19 cellular contexts compared by ENCODE assay signal in genomic region chr21:16870116-16870515, GRCh38.
DNase-seq lines count a peak whose midpoint lies in the region; ATAC-seq and TF ChIP-seq lines count a peak whose summit lies in the region.
"Had no signal": no experiment of that assay in that cellular context is flagged by ENCODE, and none has a peak within 500 bp of the region (broad histone marks: within the 10 kb centered on the region; RNA-seq: fewer than 3 reads in every experiment).

No MANE protein-coding gene starts in this region.

- H3K4me3 ChIP-seq in breast epithelium: no peak overlapping the region
- no peak overlapping the region for H3K4me3 ChIP-seq in epithelial cell of esophagus (ENCODE audit: low read length)
- H3K4me3 ChIP-seq in body of pancreas: no peak overlapping the region
- no peak overlapping the region for H3K4me3 ChIP-seq in CD8-positive, alpha-beta T cell (ENCODE audit: low read depth, low read length)
- H3K4me3 ChIP-seq: ascending aorta, tibial artery had no signal

- H3K9me3 Mint-ChIP-seq in MCF 10A (ENCODE audit: unreplicated experiment): no peaks in the 10 kb centered on the region
- H3K9me3 Mint-ChIP-seq in CD8-positive, alpha-beta T cell: peaks cover 19% of the 10 kb centered on the region

- peaks cover 11% of the 10 kb centered on the region for H3K4me1 Mint-ChIP-seq in MCF 10A (ENCODE audit: insufficient read depth, unreplicated experiment)
- no peaks in the 10 kb centered on the region for H3K4me1 Mint-ChIP-seq in CD8-positive, alpha-beta T cell (ENCODE audit: low read depth)
- H3K4me1 Mint-ChIP-seq: CD4-positive, CD25-positive, alpha-beta regulatory T cell; IgD-negative memory B cell had no signal

- H3K27ac Mint-ChIP-seq in MCF 10A (ENCODE audit: low read depth, unreplicated experiment): no peak overlapping the region
- H3K27ac Mint-ChIP-seq in CD8-positive, alpha-beta T cell: no peak overlapping the region
- H3K27ac Mint-ChIP-seq: CD4-positive, CD25-positive, alpha-beta regulatory T cell; IgD-negative memory B cell had no signal

- no peaks in the 10 kb centered on the region for H3K36me3 Mint-ChIP-seq in MCF 10A (ENCODE audit: insufficient read depth, unreplicated experiment)
- no peaks in the 10 kb centered on the region for H3K36me3 Mint-ChIP-seq in CD8-positive, alpha-beta T cell
- H3K36me3 Mint-ChIP-seq: CD4-positive, CD25-positive, alpha-beta regulatory T cell; IgD-negative memory B cell had no signal

- POLR2A ChIA-PET in MCF 10A (lab: Yijun Ruan, JAX): no interaction called here
- POLR2A ChIA-PET in CD8-positive, alpha-beta T cell (lab: Charles Lee): no interaction called here

- TF ChIP-seq CTCF in MCF 10A (IDR thresholded peaks at IDR 0.05; ENCODE audit: unreplicated experiment): no peak
- no peak for TF ChIP-seq CTCF in breast epithelium (IDR thresholded peaks at IDR 0.05)
- TF ChIP-seq CTCF in epithelial cell of esophagus (IDR thresholded peaks at IDR 0.05; ENCODE audit: insufficient read depth, low read depth, low read length, missing control alignments): no peak
- TF ChIP-seq CTCF in body of pancreas (IDR thresholded peaks at IDR 0.05): no peak
- no peak for TF ChIP-seq CTCF in CD8-positive, alpha-beta T cell (IDR thresholded peaks at IDR 0.05)

- no peaks in the 10 kb centered on the region for H3K27me3 Mint-ChIP-seq in MCF 10A (ENCODE audit: insufficient read depth, unreplicated experiment)
- H3K27me3 Mint-ChIP-seq in CD8-positive, alpha-beta T cell (ENCODE audit: low read depth): no peaks in the 10 kb centered on the region
- H3K27me3 Mint-ChIP-seq: CD4-positive, CD25-positive, alpha-beta regulatory T cell; IgD-negative memory B cell had no signal

- H3K4me3 Mint-ChIP-seq in MCF 10A (ENCODE audit: unreplicated experiment): no peak overlapping the region
- H3K4me3 Mint-ChIP-seq in CD8-positive, alpha-beta T cell: no peak overlapping the region
- H3K4me3 Mint-ChIP-seq: CD4-positive, CD25-positive, alpha-beta regulatory T cell had no signal

- no peak for TF ChIP-seq POLR2A in breast epithelium (IDR thresholded peaks at IDR 0.05)
- TF ChIP-seq POLR2A in body of pancreas (IDR thresholded peaks at IDR 0.05): no peak

- H3K9me3 ChIP-seq in breast epithelium (no peaks in the 10 kb centered on the region), body of pancreas (no peaks in the 10 kb centered on the region)
- H3K9me3 ChIP-seq in CD8-positive, alpha-beta T cell (ENCODE audit: low read length): no peaks in the 10 kb centered on the region
- H3K9me3 ChIP-seq: ascending aorta, tibial artery had no signal

- H3K27ac ChIP-seq in breast epithelium: no peak overlapping the region
- no peak overlapping the region for H3K27ac ChIP-seq in body of pancreas
- no peak overlapping the region for H3K27ac ChIP-seq in CD8-positive, alpha-beta T cell (ENCODE audit: low read depth, low read length)
- H3K27ac ChIP-seq: ascending aorta, tibial artery had no signal

- CTCF ChIA-PET in MCF 10A (lab: Yijun Ruan, JAX): no interaction called here
- CTCF ChIA-PET in CD8-positive, alpha-beta T cell (lab: Charles Lee): no interaction called here

- ATAC-seq in body of pancreas (no peak), sciatic nerve (no peak)
- ATAC-seq in CD8-positive, alpha-beta T cell: no peak

- DNase-seq in MCF 10A (ENCODE audit: unreplicated experiment) (peak; percentile 52), breast epithelium (ENCODE audit: low spot score in 2 of 2) (no peak), NCI-H2227 treated with DMSO at 0.1 percent for 48 hours (lab: John Stamatoyannopoulos, UW) (peak; percentile 6), epithelial cell of esophagus (ENCODE audit: low read depth) (peak; percentile 24), body of pancreas (no peak), sciatic nerve (ENCODE audit: low spot score) (no peak), NCI-H2107 (lab: John Stamatoyannopoulos, UW) (no peak)
- no peak for DNase-seq in CD8-positive, alpha-beta T cell
- DNase-seq: activated CD4-positive, alpha-beta T cell treated with anti-CD3 and anti-CD28 coated beads for 4 hours; activated CD8-positive, alpha-beta memory T cell treated with anti-CD3 and anti-CD28 coated beads, Interleukin-2, amount 50 U/mL, for 4 hours; activated naive CD4-positive, alpha-beta T cell; CD4-positive, CD25-positive, alpha-beta regulatory T cell; NCI-H1092 treated with DMSO at 0.1 percent for 48 hours; NCI-H82; nucleus accumbens; stimulated activated naive CD4-positive, alpha-beta T cell; tibial artery had no signal

- no TSS peak for BruUV-seq in MCF 10A (replicated peaks; lab: Mats Ljungman, UMichigan)

- H3K36me3 ChIP-seq in breast epithelium (no peaks in the 10 kb centered on the region), body of pancreas (replicated peaks in 1 of 2; ENCODE audit: insufficient read depth in 1 of 2, low read depth in 2 of 2) (no peaks in the 10 kb centered on the region)
- no peaks in the 10 kb centered on the region for H3K36me3 ChIP-seq in CD8-positive, alpha-beta T cell (ENCODE audit: insufficient read depth, low read length)
- H3K36me3 ChIP-seq: ascending aorta, tibial artery had no signal

- H3K4me1 ChIP-seq in breast epithelium (no peaks in the 10 kb centered on the region), body of pancreas (no peaks in the 10 kb centered on the region)
- H3K4me1 ChIP-seq in CD8-positive, alpha-beta T cell (ENCODE audit: insufficient read depth, low read length): no peaks in the 10 kb centered on the region
- H3K4me1 ChIP-seq: ascending aorta, tibial artery had no signal

- no peaks in the 10 kb centered on the region for H3K27me3 ChIP-seq in breast epithelium
- H3K27me3 ChIP-seq in body of pancreas: no peaks in the 10 kb centered on the region
- H3K27me3 ChIP-seq in CD8-positive, alpha-beta T cell (ENCODE audit: insufficient read depth, low read length): no peaks in the 10 kb centered on the region
- H3K27me3 ChIP-seq: ascending aorta, tibial artery had no signal

- 77 to 81% methylated on average over 1 of the region's 1 CpG for WGBS in body of pancreas, 2 donors

- intact Hi-C loops in MCF 10A (cut with micrococcal nuclease) (no loop called here), breast epithelium (cut with DNase I; ENCODE audit: low total_unique reads) (no loop called here), body of pancreas (cut with DNase I) (no loop called here), sciatic nerve (cut with DNase I) (no loop called here)
- intact Hi-C loops in CD8-positive, alpha-beta T cell (cut with DNase I, micrococcal nuclease): no loop called here

Comparison
In these comparisons a context has a peak if more than half of its experiments do, and no peak if none do; other contexts are left out.
1. DNase-seq: peak in MCF 10A (single experiment), NCI-H2227 treated with DMSO at 0.1 percent for 48 hours (single experiment) and epithelial cell of esophagus (single experiment); none in breast epithelium (0 of 2), body of pancreas (0 of 4), sciatic nerve (single experiment), CD8-positive, alpha-beta T cell (0 of 7) and NCI-H2107 (single experiment).